Comparison of ENCODE assay signal across 24 cellular contexts in genomic region chr4:15670576-15670975, GRCh38.
"Had no signal": no experiment of that assay in that cellular context is flagged by ENCODE, and none has a peak within 500 bp of the region (broad histone marks: within the 10 kb centered on the region; RNA-seq: fewer than 3 reads in every experiment).

No MANE protein-coding gene starts in this region.

- H3K9me3 Mint-ChIP-seq: activated T-helper 2 cell treated with anti-CD3 and anti-CD28 coated beads, Interferon-gamma antibody, Interleukin-2, Interleukin-4, amounts not matched to agents 10 μg/mL and 5 μg/mL and 100 μg/mL, durations not matched to agents 14 hours and 24 hours and 36 hours; effector memory CD8-positive, alpha-beta T cell; naive thymus-derived CD4-positive, alpha-beta T cell; stimulated activated memory B cell treated with anti-CD40 and anti-IgM and Interleukin-4, amounts not matched to agents 10 μg/mL and 1 μg/mL and 100 μg/mL, for 72 hours; WTC11 had no signal

- H3K9me3 ChIP-seq: heart right ventricle, psoas muscle, stomach, tibial artery had no signal

- H3K36me3 Mint-ChIP-seq: activated naive CD8-positive, alpha-beta T cell; stimulated activated memory B cell treated with anti-CD40 and anti-IgM and Interleukin-4, amounts not matched to agents 10 μg/mL and 1 μg/mL and 100 μg/mL, for 72 hours had no signal

- H3K4me1 Mint-ChIP-seq: stimulated activated memory B cell treated with anti-CD40 and anti-IgM and Interleukin-4, amounts not matched to agents 10 μg/mL and 1 μg/mL and 100 μg/mL, for 72 hours; WTC11 had no signal

- H3K27ac ChIP-seq: coronary artery, heart right ventricle, parathyroid adenoma, psoas muscle, stomach had no signal

- DNase-seq: activated CD4-positive, alpha-beta T cell treated with anti-CD3 and anti-CD28 coated beads for 36 hours; activated CD8-positive, alpha-beta memory T cell treated with anti-CD3 and anti-CD28 coated beads, Interleukin-2, amount 10 ng/mL, durations not matched to agents 7 days and 5 days; activated CD8-positive, alpha-beta T cell treated with anti-CD3 and anti-CD28 coated beads, Interleukin-2, amount 10 ng/mL, durations not matched to agents 7 days and 5 days; activated T-cell treated with anti-CD3 and anti-CD28 coated beads, Interleukin-2, amount 50 U/mL, for 48 hours; anterior cingulate cortex; effector memory CD8-positive, alpha-beta T cell; heart right ventricle; naive thymus-derived CD4-positive, alpha-beta T cell; nucleus accumbens; psoas muscle; stimulated activated CD4-positive, alpha-beta T cell treated with anti-CD3 and anti-CD28 coated beads, Interleukin-1b, Interleukin-23, amount 100 ng/mL, for 48 hours; stimulated activated CD4-positive, alpha-beta T cell treated with anti-CD3 and anti-CD28 coated beads, Interleukin-4, amount 100 ng/mL, for 4 hours; stimulated activated CD8-positive, alpha-beta memory T cell treated with anti-CD3 and anti-CD28 coated beads, Interleukin-4, amount 100 ng/mL, for 48 hours; stomach; T-helper 17 cell; tibial artery had no signal

- H3K27ac Mint-ChIP-seq: activated CD4-positive, alpha-beta T cell treated with anti-CD3 and anti-CD28 coated beads for 36 hours; activated CD8-positive, alpha-beta memory T cell treated with anti-CD3 and anti-CD28 coated beads, Interleukin-2, amount 10 ng/mL, durations not matched to agents 7 days and 5 days; activated naive CD8-positive, alpha-beta T cell; activated T-helper 2 cell treated with anti-CD3 and anti-CD28 coated beads, Interferon-gamma antibody, Interleukin-2, Interleukin-4, amounts not matched to agents 10 μg/mL and 5 μg/mL and 100 μg/mL, durations not matched to agents 14 hours and 24 hours and 36 hours; effector memory CD8-positive, alpha-beta T cell; mesothelial cell of epicardium; naive thymus-derived CD4-positive, alpha-beta T cell; stimulated activated memory B cell treated with anti-CD40 and anti-IgM and Interleukin-4, amounts not matched to agents 10 μg/mL and 1 μg/mL and 100 μg/mL, for 72 hours; T-helper 17 cell; WTC11 had no signal

- H3K4me3 Mint-ChIP-seq: activated CD4-positive, alpha-beta T cell treated with anti-CD3 and anti-CD28 coated beads for 36 hours; activated CD8-positive, alpha-beta memory T cell treated with anti-CD3 and anti-CD28 coated beads, Interleukin-2, amount 10 ng/mL, durations not matched to agents 7 days and 5 days; activated CD8-positive, alpha-beta T cell treated with anti-CD3 and anti-CD28 coated beads, Interleukin-2, amount 10 ng/mL, durations not matched to agents 7 days and 5 days; activated naive CD8-positive, alpha-beta T cell; effector memory CD8-positive, alpha-beta T cell; mesothelial cell of epicardium; naive thymus-derived CD4-positive, alpha-beta T cell; stimulated activated memory B cell treated with anti-CD40 and anti-IgM and Interleukin-4, amounts not matched to agents 10 μg/mL and 1 μg/mL and 100 μg/mL, for 72 hours; T-helper 17 cell; WTC11 had no signal

- H3K79me2 ChIP-seq: parathyroid adenoma had no signal

- H3K27me3 Mint-ChIP-seq: activated CD4-positive, alpha-beta T cell treated with anti-CD3 and anti-CD28 coated beads for 36 hours; activated CD8-positive, alpha-beta memory T cell treated with anti-CD3 and anti-CD28 coated beads, Interleukin-2, amount 10 ng/mL, durations not matched to agents 7 days and 5 days; activated naive CD8-positive, alpha-beta T cell; effector memory CD8-positive, alpha-beta T cell; naive thymus-derived CD4-positive, alpha-beta T cell; stimulated activated memory B cell treated with anti-CD40 and anti-IgM and Interleukin-4, amounts not matched to agents 10 μg/mL and 1 μg/mL and 100 μg/mL, for 72 hours; T-helper 17 cell had no signal

- H3K4me2 ChIP-seq: smooth muscle cell had no signal

- H3K4me3 ChIP-seq: coronary artery, heart right ventricle, psoas muscle, smooth muscle cell, stomach, tibial artery had no signal

- H3K4me1 ChIP-seq: parathyroid adenoma, psoas muscle, stomach had no signal

- ATAC-seq: activated CD4-positive, alpha-beta T cell treated with anti-CD3 and anti-CD28 coated beads for 36 hours; activated CD8-positive, alpha-beta memory T cell treated with anti-CD3 and anti-CD28 coated beads, Interleukin-2, amount 10 ng/mL, durations not matched to agents 7 days and 5 days; activated CD8-positive, alpha-beta T cell treated with anti-CD3 and anti-CD28 coated beads, Interleukin-2, amount 10 ng/mL, durations not matched to agents 7 days and 5 days; effector memory CD8-positive, alpha-beta T cell; heart right ventricle; naive thymus-derived CD4-positive, alpha-beta T cell; psoas muscle; stimulated activated memory B cell treated with anti-CD40 and anti-IgM and Interleukin-4, amounts not matched to agents 10 μg/mL and 1 μg/mL and 100 μg/mL, for 72 hours; T-helper 17 cell; WTC11 had no signal

- H3K36me3 ChIP-seq: heart right ventricle, stomach, tibial artery had no signal

- H3K27me3 ChIP-seq: heart right ventricle, stomach, tibial artery had no signal
